In genomic region chr11:63573881-63574855, GRCh38 we compare ENCODE assay signal across 1 cellular context.
TF ChIP-seq lines count a peak whose summit lies in the region.

No MANE protein-coding gene starts in this region.

TF ChIP-seq in K562, 482 proteins besides CTCF, POLR2A, EP300 and RAD21 (continued from another document and continues in another):
- TF ChIP-seq PATZ1 (CRISPR knock-in tag; IDR thresholded peaks at IDR 0.05; ENCODE audit: borderline replicate concordance) (no peak), GATAD2A (IDR thresholded peaks at IDR 0.05) (no peak), HNRNPUL1 (IDR thresholded peaks at IDR 0.05; ENCODE audit: low read length) (no peak), SIN3A (IDR thresholded peaks at IDR 0.05; ENCODE audit: borderline replicate concordance in 2 of 2, control insufficient read depth in 1 of 2, low read depth in 2 of 2, low read length in 2 of 2) (peak in 1 of 2 experiments; percentile 29; a peak in 1 of 4 replicates), GTF2E2 (tag; IDR thresholded peaks at IDR 0.05) (no peak), ZNF431 (CRISPR knock-in tag; IDR thresholded peaks at IDR 0.05) (no peak), TEAD1 (CRISPR knock-in tag; IDR thresholded peaks at IDR 0.05) (no peak), ZZZ3 (IDR thresholded peaks at IDR 0.05) (no peak), PURB (CRISPR knock-in tag; IDR thresholded peaks at IDR 0.05; ENCODE audit: low read depth) (no peak), NFATC3 (IDR thresholded peaks at IDR 0.05) (no peak), SREBF2 (CRISPR knock-in tag; IDR thresholded peaks at IDR 0.05) (no peak), ILK (tag; IDR thresholded peaks at IDR 0.05; ENCODE audit: borderline replicate concordance, low read depth) (0 out of 2 replicates have a peak, but pooled peaks have one; percentile 25), CC2D1A (IDR thresholded peaks at IDR 0.05) (peak; percentile 8; the same call in 1 of the 2 replicates), SFPQ (IDR thresholded peaks at IDR 0.05; ENCODE audit: low read depth, low read length) (no peak), ZNF507 (tag; conservative IDR thresholded peaks at IDR 0.05) (no peak), NFRKB (IDR thresholded peaks at IDR 0.05; ENCODE audit: low read depth) (0 out of 2 replicates have a peak, but pooled peaks have one; percentile 27), ZNF551 (CRISPR knock-in tag; IDR thresholded peaks at IDR 0.05) (no peak), ZNF717 (CRISPR knock-in tag; IDR thresholded peaks at IDR 0.05) (no peak), CBX8 (IDR thresholded peaks at IDR 0.05; ENCODE audit: borderline replicate concordance, extremely low read depth, low read depth, low read length, poor library complexity, severe bottlenecking) (no peak), ZNF639 (CRISPR knock-in tag; conservative IDR thresholded peaks at IDR 0.05 in 1 of 2, IDR thresholded peaks at IDR 0.05 in 1 of 2) (peak in 1 of 2 experiments; percentile 83; a peak in 2 of 4 replicates), ADNP (tag; IDR thresholded peaks at IDR 0.05) (no peak), TCFL5 (CRISPR knock-in tag; conservative IDR thresholded peaks at IDR 0.05) (no peak), XRCC5 (IDR thresholded peaks at IDR 0.05; ENCODE audit: low read depth, low read length) (no peak), FOXK1 (CRISPR knock-in tag; IDR thresholded peaks at IDR 0.05; ENCODE audit: borderline replicate concordance) (0 out of 2 replicates have a peak, but pooled peaks have one; percentile 16), ZNF561 (CRISPR knock-in tag; conservative IDR thresholded peaks at IDR 0.05) (no peak), ETS2 (tag; IDR thresholded peaks at IDR 0.05; ENCODE audit: borderline replicate concordance, poor library complexity, severe bottlenecking) (no peak), MEF2D (tag; conservative IDR thresholded peaks at IDR 0.05; ENCODE audit: low read depth) (peak; percentile 19; the same call in 1 of the 2 replicates), FOXM1 (IDR thresholded peaks at IDR 0.05; ENCODE audit: low read depth) (peak; percentile 69), FOXM1 (CRISPR knock-in tag; IDR thresholded peaks at IDR 0.05; ENCODE audit: low read depth) (no peak), NR2C2 (CRISPR knock-in tag; IDR thresholded peaks at IDR 0.05) (peak; percentile 93), NR2C2 (tag; IDR thresholded peaks at IDR 0.05) (peak; percentile 99), KAT7 (CRISPR knock-in tag; IDR thresholded peaks at IDR 0.05; ENCODE audit: borderline replicate concordance) (no peak), STAG1 (CRISPR knock-in tag; IDR thresholded peaks at IDR 0.05; ENCODE audit: borderline replicate concordance) (no peak), GATAD2B (IDR thresholded peaks at IDR 0.05; ENCODE audit: borderline replicate concordance) (no peak), TOE1 (IDR thresholded peaks at IDR 0.05; ENCODE audit: borderline replicate concordance) (peak; percentile 33; the same call in 1 of the 2 replicates), TOE1 (CRISPR knock-in tag; IDR thresholded peaks at IDR 0.05; ENCODE audit: borderline replicate concordance, low read depth) (no peak), ZNF282 (CRISPR knock-in tag; IDR thresholded peaks at IDR 0.05) (no peak), NEUROD1 (IDR thresholded peaks at IDR 0.05; ENCODE audit: borderline replicate concordance, low read depth, low read length, partially characterized antibody) (no peak), SMAD4 (CRISPR knock-in tag; conservative IDR thresholded peaks at IDR 0.05) (no peak; the same call in 1 of the 2 replicates), SRSF1 (IDR thresholded peaks at IDR 0.05; ENCODE audit: low read depth, low read length) (no peak), JUN (IDR thresholded peaks at IDR 0.05; ENCODE audit: borderline replicate concordance, low read depth, low read length) (no peak), JUN (CRISPR knock-in tag; IDR thresholded peaks at IDR 0.05; ENCODE audit: borderline replicate concordance) (no peak), ZNF134 (CRISPR knock-in tag; conservative IDR thresholded peaks at IDR 0.05) (no peak), PBX2 (CRISPR knock-in tag; IDR thresholded peaks at IDR 0.05; ENCODE audit: low read depth) (no peak), PBX2 (tag; conservative IDR thresholded peaks at IDR 0.05; ENCODE audit: low read depth) (no peak)
- TF ChIP-seq, protein P1, sequence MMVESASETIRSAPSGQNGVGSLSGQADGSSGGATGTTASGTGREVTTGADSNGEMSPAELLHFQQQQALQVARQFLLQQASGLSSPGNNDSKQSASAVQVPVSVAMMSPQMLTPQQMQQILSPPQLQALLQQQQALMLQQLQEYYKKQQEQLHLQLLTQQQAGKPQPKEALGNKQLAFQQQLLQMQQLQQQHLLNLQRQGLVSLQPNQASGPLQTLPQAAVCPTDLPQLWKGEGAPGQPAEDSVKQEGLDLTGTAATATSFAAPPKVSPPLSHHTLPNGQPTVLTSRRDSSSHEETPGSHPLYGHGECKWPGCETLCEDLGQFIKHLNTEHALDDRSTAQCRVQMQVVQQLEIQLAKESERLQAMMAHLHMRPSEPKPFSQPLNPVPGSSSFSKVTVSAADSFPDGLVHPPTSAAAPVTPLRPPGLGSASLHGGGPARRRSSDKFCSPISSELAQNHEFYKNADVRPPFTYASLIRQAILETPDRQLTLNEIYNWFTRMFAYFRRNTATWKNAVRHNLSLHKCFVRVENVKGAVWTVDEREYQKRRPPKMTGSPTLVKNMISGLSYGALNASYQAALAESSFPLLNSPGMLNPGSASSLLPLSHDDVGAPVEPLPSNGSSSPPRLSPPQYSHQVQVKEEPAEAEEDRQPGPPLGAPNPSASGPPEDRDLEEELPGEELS (CRISPR knock-in tag; IDR thresholded peaks at IDR 0.05; ENCODE audit: borderline replicate concordance): no peak
- TF ChIP-seq, protein P2, sequence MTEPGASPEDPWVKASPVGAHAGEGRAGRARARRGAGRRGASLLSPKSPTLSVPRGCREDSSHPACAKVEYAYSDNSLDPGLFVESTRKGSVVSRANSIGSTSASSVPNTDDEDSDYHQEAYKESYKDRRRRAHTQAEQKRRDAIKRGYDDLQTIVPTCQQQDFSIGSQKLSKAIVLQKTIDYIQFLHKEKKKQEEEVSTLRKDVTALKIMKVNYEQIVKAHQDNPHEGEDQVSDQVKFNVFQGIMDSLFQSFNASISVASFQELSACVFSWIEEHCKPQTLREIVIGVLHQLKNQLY (CRISPR knock-in tag; conservative IDR thresholded peaks at IDR 0.05): no peak
- TF ChIP-seq, protein P3, sequence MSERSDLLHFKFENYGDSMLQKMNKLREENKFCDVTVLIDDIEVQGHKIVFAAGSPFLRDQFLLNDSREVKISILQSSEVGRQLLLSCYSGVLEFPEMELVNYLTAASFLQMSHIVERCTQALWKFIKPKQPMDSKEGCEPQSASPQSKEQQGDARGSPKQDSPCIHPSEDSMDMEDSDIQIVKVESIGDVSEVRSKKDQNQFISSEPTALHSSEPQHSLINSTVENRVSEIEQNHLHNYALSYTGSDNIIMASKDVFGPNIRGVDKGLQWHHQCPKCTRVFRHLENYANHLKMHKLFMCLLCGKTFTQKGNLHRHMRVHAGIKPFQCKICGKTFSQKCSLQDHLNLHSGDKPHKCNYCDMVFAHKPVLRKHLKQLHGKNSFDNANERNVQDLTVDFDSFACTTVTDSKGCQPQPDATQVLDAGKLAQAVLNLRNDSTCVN (CRISPR knock-in tag; IDR thresholded peaks at IDR 0.05): no peak
- TF ChIP-seq, protein P4, sequence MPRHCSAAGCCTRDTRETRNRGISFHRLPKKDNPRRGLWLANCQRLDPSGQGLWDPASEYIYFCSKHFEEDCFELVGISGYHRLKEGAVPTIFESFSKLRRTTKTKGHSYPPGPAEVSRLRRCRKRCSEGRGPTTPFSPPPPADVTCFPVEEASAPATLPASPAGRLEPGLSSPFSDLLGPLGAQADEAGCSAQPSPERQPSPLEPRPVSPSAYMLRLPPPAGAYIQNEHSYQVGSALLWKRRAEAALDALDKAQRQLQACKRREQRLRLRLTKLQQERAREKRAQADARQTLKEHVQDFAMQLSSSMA (CRISPR knock-in tag; IDR thresholded peaks at IDR 0.05): no peak
- TF ChIP-seq, protein P5, sequence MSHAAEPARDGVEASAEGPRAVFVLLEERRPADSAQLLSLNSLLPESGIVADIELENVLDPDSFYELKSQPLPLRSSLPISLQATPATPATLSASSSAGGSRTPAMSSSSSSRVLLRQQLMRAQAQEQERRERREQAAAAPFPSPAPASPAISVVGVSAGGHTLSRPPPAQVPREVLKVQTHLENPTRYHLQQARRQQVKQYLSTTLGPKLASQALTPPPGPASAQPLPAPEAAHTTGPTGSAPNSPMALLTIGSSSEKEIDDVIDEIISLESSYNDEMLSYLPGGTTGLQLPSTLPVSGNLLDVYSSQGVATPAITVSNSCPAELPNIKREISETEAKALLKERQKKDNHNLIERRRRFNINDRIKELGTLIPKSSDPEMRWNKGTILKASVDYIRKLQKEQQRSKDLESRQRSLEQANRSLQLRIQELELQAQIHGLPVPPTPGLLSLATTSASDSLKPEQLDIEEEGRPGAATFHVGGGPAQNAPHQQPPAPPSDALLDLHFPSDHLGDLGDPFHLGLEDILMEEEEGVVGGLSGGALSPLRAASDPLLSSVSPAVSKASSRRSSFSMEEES (CRISPR knock-in tag; IDR thresholded peaks at IDR 0.05): peak; percentile 38; the same call in 1 of the 2 replicates
- TF ChIP-seq, protein P6, sequence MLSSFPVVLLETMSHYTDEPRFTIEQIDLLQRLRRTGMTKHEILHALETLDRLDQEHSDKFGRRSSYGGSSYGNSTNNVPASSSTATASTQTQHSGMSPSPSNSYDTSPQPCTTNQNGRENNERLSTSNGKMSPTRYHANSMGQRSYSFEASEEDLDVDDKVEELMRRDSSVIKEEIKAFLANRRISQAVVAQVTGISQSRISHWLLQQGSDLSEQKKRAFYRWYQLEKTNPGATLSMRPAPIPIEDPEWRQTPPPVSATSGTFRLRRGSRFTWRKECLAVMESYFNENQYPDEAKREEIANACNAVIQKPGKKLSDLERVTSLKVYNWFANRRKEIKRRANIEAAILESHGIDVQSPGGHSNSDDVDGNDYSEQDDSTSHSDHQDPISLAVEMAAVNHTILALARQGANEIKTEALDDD (IDR thresholded peaks at IDR 0.05): no peak
